In genomic region chr10:1311707-1312106, GRCh38 we compare ENCODE assay signal across 1 cellular context.
TF ChIP-seq lines count a peak whose summit lies in the region.

No MANE protein-coding gene starts in this region.

TF ChIP-seq in H1, 55 proteins besides CTCF, POLR2A, EP300 and RAD21 (continued from another document):
- TF ChIP-seq CHD7 (IDR thresholded peaks at IDR 0.05; ENCODE audit: insufficient replicate concordance, low read length) (no peak), TAF7 (optimal IDR thresholded peaks at IDR 0.05; ENCODE audit: borderline replicate concordance, low read depth, low read length) (no peak), KDM5A (IDR thresholded peaks at IDR 0.05; ENCODE audit: low read length) (no peak), YY1 (IDR thresholded peaks at IDR 0.05; ENCODE audit: low read depth, low read length) (no peak), TEAD4 (IDR thresholded peaks at IDR 0.05; ENCODE audit: low read depth, low read length) (no peak), CEBPB (IDR thresholded peaks at IDR 0.05; ENCODE audit: low read depth, low read length) (no peak), MAX (IDR thresholded peaks at IDR 0.05) (no peak), NANOG (IDR thresholded peaks at IDR 0.05; ENCODE audit: insufficient read depth, low read depth, low read length, poor library complexity, severe bottlenecking) (no peak), TAF1 (IDR thresholded peaks at IDR 0.05; ENCODE audit: low read depth, low read length) (no peak), ATF3 (IDR thresholded peaks at IDR 0.05; ENCODE audit: insufficient read depth, low read depth, low read length) (no peak), RBBP5 (IDR thresholded peaks at IDR 0.05; ENCODE audit: borderline replicate concordance, low read depth, low read length) (no peak), BCL11A (IDR thresholded peaks at IDR 0.05; ENCODE audit: low read depth in 2 of 2, low read length in 2 of 2) (no peak), KDM4A (IDR thresholded peaks at IDR 0.05; ENCODE audit: low read depth, low read length, severe bottlenecking) (no peak), CBX5 (IDR thresholded peaks at IDR 0.05; ENCODE audit: low read depth, low read length) (no peak), MAFK (IDR thresholded peaks at IDR 0.05; ENCODE audit: low read depth, low read length) (no peak), SP2 (IDR thresholded peaks at IDR 0.05; ENCODE audit: low read length) (no peak), CHD1 (IDR thresholded peaks at IDR 0.05; ENCODE audit: low read depth, low read length) (no peak), POLR2AphosphoS5 (IDR thresholded peaks at IDR 0.05; ENCODE audit: low read depth, low read length) (no peak)
